ENCODE assay signal across 23 cellular contexts in the genomic region with DNA sequence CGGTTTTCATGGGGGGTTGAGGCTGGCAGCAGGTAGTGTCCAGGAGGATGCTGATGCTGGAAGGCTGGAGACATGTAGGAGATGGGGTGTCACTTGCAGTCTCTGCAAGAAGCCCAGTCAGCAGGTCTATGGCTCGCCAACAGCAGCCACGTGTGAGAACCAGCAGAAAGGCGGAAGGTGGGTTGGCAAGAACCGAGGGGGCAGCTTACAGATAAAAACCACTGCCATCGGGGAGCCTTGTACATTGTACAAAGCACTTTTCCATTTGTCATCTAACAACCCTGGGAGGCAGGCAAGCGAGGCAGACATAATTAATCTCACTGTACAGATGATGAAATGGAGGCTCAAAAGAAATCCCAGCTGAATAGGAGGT.
DNase-seq lines count a peak whose midpoint lies in the region; ATAC-seq and TF ChIP-seq lines count a peak whose summit lies in the region.
"Had no signal": no experiment of that assay in that cellular context is flagged by ENCODE, and none has a peak within 500 bp of the region (broad histone marks: within the 10 kb centered on the region; RNA-seq: fewer than 3 reads in every experiment).

No MANE protein-coding gene starts in this region.

- H3K4me1 ChIP-seq in IMR-90 (ENCODE audit: control insufficient read depth, insufficient read depth, low read length) (no peaks in the 10 kb centered on the region), neuronal stem cell (ENCODE audit: control insufficient read depth in 2 of 2, insufficient read depth in 1 of 2, low read depth in 1 of 2, low read length in 2 of 2) (peaks cover 0 to 6% of the 10 kb centered on the region in 2 donors)
- H3K4me1 ChIP-seq: BE2C had no signal

- TF ChIP-seq RAD21 in IMR-90 (IDR thresholded peaks at IDR 0.05; ENCODE audit: low read length): no peak

- POLR2A ChIA-PET in IMR-90 (lab: Charles Lee; ENCODE audit: unreplicated experiment): no interaction called here

- H3K36me3 ChIP-seq in IMR-90 (ENCODE audit: control insufficient read depth, insufficient read depth, low read length) (no peaks in the 10 kb centered on the region), neuronal stem cell (replicated peaks in 1 of 2; ENCODE audit: control insufficient read depth in 2 of 2, insufficient read depth in 2 of 2, low read length in 2 of 2) (no peaks in the 10 kb centered on the region)
- H3K36me3 ChIP-seq: BE2C, BLaER1 had no signal

- H2AK5ac ChIP-seq in IMR-90 (ENCODE audit: low read depth, low read length) (no peak overlapping the region), neuronal stem cell (ENCODE audit: low read depth, low read length) (peak overlapping the region; percentile 63)

- in situ Hi-C loops in IMR-90 (cut with MboI; ENCODE audit: low sequenced_read_pairs): no loop called here

- no peak overlapping the region for H3K18ac ChIP-seq in IMR-90 (ENCODE audit: low read depth, low read length)
- H3K18ac ChIP-seq in neuronal stem cell (ENCODE audit: low read length): peak overlapping the region; percentile 63

- H3K4me2 ChIP-seq in IMR-90 (ENCODE audit: low read depth, low read length) (no peak overlapping the region), neuronal stem cell (ENCODE audit: insufficient read depth, low read length, poor library complexity, severe bottlenecking) (no peak overlapping the region)
- H3K4me2 ChIP-seq: BLaER1 had no signal

- TF ChIP-seq POLR2A in IMR-90 (IDR thresholded peaks at IDR 0.05; ENCODE audit: low read depth, low read length) (no peak), lower leg skin (IDR thresholded peaks at IDR 0.05) (no peak)

- H4K8ac ChIP-seq in IMR-90 (ENCODE audit: low read depth in 2 of 2, low read length in 2 of 2) (no peak overlapping the region), neuronal stem cell (ENCODE audit: low read depth, low read length) (no peak overlapping the region)

- no peak overlapping the region for H2BK15ac ChIP-seq in IMR-90 (ENCODE audit: low read depth, low read length)
- H2BK15ac ChIP-seq in neuronal stem cell (ENCODE audit: low read length): no peak overlapping the region

- peak overlapping the region; percentile 39 for H2AK9ac ChIP-seq in IMR-90 (replicated peaks; ENCODE audit: low read depth, low read length, poor library complexity)

- ATAC-seq in IMR-90 (ENCODE audit: low read depth) (no peak), sciatic nerve (no peak)

- peaks cover 29% of the 10 kb centered on the region for H3K27me3 ChIP-seq in IMR-90 (ENCODE audit: control insufficient read depth, insufficient read depth, low read length)
- H3K27me3 ChIP-seq in neuronal stem cell (ENCODE audit: control insufficient read depth in 3 of 3, insufficient read depth in 3 of 3, low read depth in 1 of 3, low read length in 3 of 3): peaks cover 0 to 2% (median 0%) of the 10 kb centered on the region in 3 experiments
- H3K27me3 ChIP-seq: BE2C, BLaER1 had no signal

- no peak overlapping the region for H3K56ac ChIP-seq in IMR-90 (ENCODE audit: extremely low read depth, insufficient read depth, low read length)

- H2BK5ac ChIP-seq in IMR-90 (ENCODE audit: low read depth, low read length, poor library complexity, severe bottlenecking) (no peak overlapping the region), neuronal stem cell (ENCODE audit: low read length) (no peak overlapping the region)

- no peak overlapping the region for H4K5ac ChIP-seq in IMR-90 (ENCODE audit: low read depth, low read length)

- no peak overlapping the region for H3K9ac ChIP-seq in IMR-90 (ENCODE audit: low read depth, low read length)
- H3K9ac ChIP-seq in neuronal stem cell (ENCODE audit: low read depth, low read length, poor library complexity): no peak overlapping the region
- H3K9ac ChIP-seq: BLaER1 had no signal

- no peak overlapping the region for H3K4ac ChIP-seq in IMR-90 (ENCODE audit: low read depth, low read length)
- H3K4ac ChIP-seq in neuronal stem cell (ENCODE audit: low read length): peak overlapping the region; percentile 31

- intact Hi-C loops in IMR-90 (cut with micrococcal nuclease) (no loop called here), posterior cingulate gyrus (cut with DNase I) (no loop called here), lower leg skin (cut with DNase I; ENCODE audit: low total_unique reads) (no loop called here), sciatic nerve (cut with DNase I) (no loop called here)

- H3K14ac ChIP-seq in IMR-90 (replicated peaks; ENCODE audit: low read depth, low read length): no peak overlapping the region
- no peak overlapping the region for H3K14ac ChIP-seq in neuronal stem cell (ENCODE audit: low read length)

- CTCF ChIA-PET in IMR-90 (lab: Yijun Ruan, JAX): no interaction called here

- DNase-seq in IMR-90 (no peak), NCI-H446 treated with DMSO at 0.1 percent for 48 hours (lab: John Stamatoyannopoulos, UW) (peak; percentile 84), cerebellar cortex (ENCODE audit: low spot score) (peak; percentile 84), neuronal stem cell (ENCODE audit: low spot score) (no peak), posterior cingulate gyrus (no peak), OCI-M2 (lab: John Stamatoyannopoulos, UW; ENCODE audit: unreplicated experiment) (no peak), lower leg skin (ENCODE audit: low spot score in 2 of 2) (no peak), sciatic nerve (ENCODE audit: low spot score) (no peak)
- DNase-seq: 8988T; ACHN; BE2C; CD4-positive, alpha-beta memory T cell; CD4-positive, CD25-positive, alpha-beta regulatory T cell; CD8-positive, alpha-beta memory T cell; COR-L47; DMS 273 treated with DMSO at 0.1 percent for 48 hours; DMS153; DMS53; DMS79; DND-41; EL; GF-D8 had no signal

- H3K27ac ChIP-seq in IMR-90 (ENCODE audit: insufficient read depth, low read length): no peak overlapping the region
- H3K27ac ChIP-seq in neuronal stem cell (replicated peaks; ENCODE audit: low read length): no peak overlapping the region
- H3K27ac ChIP-seq: BLaER1 had no signal

- H2BK20ac ChIP-seq in IMR-90 (ENCODE audit: low read depth, low read length): no peak overlapping the region

- no peak overlapping the region for H3K23ac ChIP-seq in IMR-90 (ENCODE audit: low read depth, low read length)
- H3K23ac ChIP-seq in neuronal stem cell (ENCODE audit: low read depth, low read length, poor library complexity): no peak overlapping the region

- H3K79me1 ChIP-seq in IMR-90 (ENCODE audit: low read depth in 1 of 2, low read length in 2 of 2) (no peaks in the 10 kb centered on the region), neuronal stem cell (ENCODE audit: low read depth, low read length) (no peaks in the 10 kb centered on the region)

- WGBS in IMR-90 (ENCODE audit: extremely low coverage in 2 of 2, insufficient read length in 1 of 2), 2 experiments: no CpG with 5 or more reads among the region's 7 CpGs
- no CpG with 5 or more reads among the region's 7 CpGs for WGBS in neuronal stem cell (ENCODE audit: extremely low coverage in 2 of 2, insufficient read length in 2 of 2, insufficient replicate concordance in 1 of 2), 2 donors
- WGBS in lower leg skin, 2 donors: 77 to 85% methylated on average over 7 of the region's 7 CpGs

- dilution Hi-C loops in IMR-90 (cut with HindIII; ENCODE audit: low sequenced_read_pairs, unreplicated experiment): no loop called here

- H2BK120ac ChIP-seq in IMR-90 (ENCODE audit: low read depth, low read length) (no peak overlapping the region), neuronal stem cell (ENCODE audit: low read depth, low read length) (no peak overlapping the region)

- BruUV-seq in IMR-90 (replicated peaks; lab: Mats Ljungman, UMichigan): no TSS peak

- H4K20me1 ChIP-seq in IMR-90 (ENCODE audit: insufficient read depth, low read length): no peaks in the 10 kb centered on the region
- H4K20me1 ChIP-seq: BLaER1 had no signal

- H2BK12ac ChIP-seq in neuronal stem cell (ENCODE audit: low read length): no peak overlapping the region

- no peaks in the 10 kb centered on the region for H3K9me3 ChIP-seq in IMR-90 (ENCODE audit: control insufficient read depth, insufficient read depth, low read length)
- H3K9me3 ChIP-seq in neuronal stem cell (replicated peaks in 1 of 2; ENCODE audit: control insufficient read depth in 2 of 2, insufficient read depth in 1 of 2, low read depth in 1 of 2, low read length in 2 of 2): no peaks in the 10 kb centered on the region
- H3K9me3 ChIP-seq: BE2C, BLaER1 had no signal

- no peak overlapping the region for H4K91ac ChIP-seq in IMR-90 (ENCODE audit: insufficient read depth, low read depth, low read length)
- no peak overlapping the region for H4K91ac ChIP-seq in neuronal stem cell (ENCODE audit: low read depth, low read length, poor library complexity)

- no peaks in the 10 kb centered on the region for H3K9me1 ChIP-seq in IMR-90 (ENCODE audit: insufficient read depth, low read length)

- no peak overlapping the region for H2AFZ ChIP-seq in IMR-90 (replicated peaks; ENCODE audit: low read length, poor library complexity)
- H2AFZ ChIP-seq in neuronal stem cell (ENCODE audit: low read length): no peak overlapping the region

- TF ChIP-seq CTCF in IMR-90 (conservative IDR thresholded peaks at IDR 0.05; ENCODE audit: low read depth, low read length): no peak
- no peak for TF ChIP-seq CTCF in lower leg skin (IDR thresholded peaks at IDR 0.05)

- no peak overlapping the region for H3K4me3 ChIP-seq in IMR-90 (ENCODE audit: insufficient read depth, low read depth, low read length)
- H3K4me3 ChIP-seq in neuronal stem cell (ENCODE audit: low read length in 2 of 2): no peak overlapping the region
- H3K4me3 ChIP-seq in lower leg skin (ENCODE audit: low read depth, poor library complexity, severe bottlenecking): no peak overlapping the region
- H3K4me3 ChIP-seq: BLaER1 had no signal

TF ChIP-seq in IMR-90, 13 proteins besides CTCF, POLR2A, EP300 and RAD21 (continues in another document):
- TF ChIP-seq RCOR1 (IDR thresholded peaks at IDR 0.05; ENCODE audit: insufficient replicate concordance, low read length) (no peak), NFE2L2 (IDR thresholded peaks at IDR 0.05; ENCODE audit: low read depth, low read length) (no peak), CEBPB (IDR thresholded peaks at IDR 0.05; ENCODE audit: low read depth, low read length) (no peak), FOS (IDR thresholded peaks at IDR 0.05; ENCODE audit: low read depth, low read length) (no peak), MAZ (IDR thresholded peaks at IDR 0.05; ENCODE audit: borderline replicate concordance, low read depth, low read length) (no peak), MXI1 (IDR thresholded peaks at IDR 0.05; ENCODE audit: borderline replicate concordance, low read depth, low read length) (no peak)
- TF ChIP-seq, protein P1, sequence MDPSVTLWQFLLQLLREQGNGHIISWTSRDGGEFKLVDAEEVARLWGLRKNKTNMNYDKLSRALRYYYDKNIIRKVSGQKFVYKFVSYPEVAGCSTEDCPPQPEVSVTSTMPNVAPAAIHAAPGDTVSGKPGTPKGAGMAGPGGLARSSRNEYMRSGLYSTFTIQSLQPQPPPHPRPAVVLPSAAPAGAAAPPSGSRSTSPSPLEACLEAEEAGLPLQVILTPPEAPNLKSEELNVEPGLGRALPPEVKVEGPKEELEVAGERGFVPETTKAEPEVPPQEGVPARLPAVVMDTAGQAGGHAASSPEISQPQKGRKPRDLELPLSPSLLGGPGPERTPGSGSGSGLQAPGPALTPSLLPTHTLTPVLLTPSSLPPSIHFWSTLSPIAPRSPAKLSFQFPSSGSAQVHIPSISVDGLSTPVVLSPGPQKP (IDR thresholded peaks at IDR 0.05; ENCODE audit: borderline replicate concordance, low read depth, low read length): no peak

Comparison
In these comparisons a context has a peak if more than half of its experiments do, and no peak if none do; other contexts are left out.
1. DNase-seq: peak in NCI-H446 treated with DMSO at 0.1 percent for 48 hours (single experiment) and cerebellar cortex (single experiment); none in IMR-90 (single experiment), neuronal stem cell (single experiment), posterior cingulate gyrus (0 of 10), OCI-M2 (single experiment), lower leg skin (0 of 2) and sciatic nerve (single experiment).